Comparison of ENCODE assay signal across 1 cellular context in genomic region chr6:43812850-43813584, GRCh38.
TF ChIP-seq lines count a peak whose summit lies in the region.

No MANE protein-coding gene starts in this region.

TF ChIP-seq in HepG2, 621 proteins besides CTCF, POLR2A, EP300 and RAD21 (continued from another document and continues in another):
- TF ChIP-seq PRDM4 (CRISPR knock-in tag; IDR thresholded peaks at IDR 0.05; ENCODE audit: borderline replicate concordance) (no peak), BATF2 (CRISPR knock-in tag; IDR thresholded peaks at IDR 0.05) (no peak), NONO (IDR thresholded peaks at IDR 0.05) (no peak), NONO (CRISPR knock-in tag; conservative IDR thresholded peaks at IDR 0.05) (no peak), ZNF737 (CRISPR knock-in tag; IDR thresholded peaks at IDR 0.05; ENCODE audit: borderline replicate concordance) (no peak), RFXANK (CRISPR knock-in tag; IDR thresholded peaks at IDR 0.05) (no peak), KAT2B (IDR thresholded peaks at IDR 0.05; ENCODE audit: borderline replicate concordance, low read depth, low read length) (no peak), TFAP4 (IDR thresholded peaks at IDR 0.05; ENCODE audit: borderline replicate concordance, low read depth) (no peak; the same call in 1 of the 2 replicates), ZNF720 (CRISPR knock-in tag; IDR thresholded peaks at IDR 0.05) (no peak), SETDB1 (CRISPR knock-in tag; IDR thresholded peaks at IDR 0.05; ENCODE audit: borderline replicate concordance) (no peak), ZNF850 (CRISPR knock-in tag; conservative IDR thresholded peaks at IDR 0.05) (0 out of 2 replicates have a peak, but pooled peaks have one; percentile 46), ZNF136 (CRISPR knock-in tag; IDR thresholded peaks at IDR 0.05; ENCODE audit: low read depth) (no peak), CERS6 (CRISPR knock-in tag; IDR thresholded peaks at IDR 0.05) (no peak), ZNF652 (CRISPR knock-in tag; IDR thresholded peaks at IDR 0.05; ENCODE audit: borderline replicate concordance, low read depth) (peak; percentile 47; the same call in 1 of the 2 replicates), TFE3 (CRISPR knock-in tag; IDR thresholded peaks at IDR 0.05) (no peak), HNRNPLL (IDR thresholded peaks at IDR 0.05; ENCODE audit: low read depth, low read length, poor library complexity, severe bottlenecking) (no peak), RAD51 (IDR thresholded peaks at IDR 0.05; ENCODE audit: borderline replicate concordance) (no peak), SMAD9 (CRISPR knock-in tag; IDR thresholded peaks at IDR 0.05) (no peak), HMGA1 (CRISPR knock-in tag; conservative IDR thresholded peaks at IDR 0.05) (no peak), IRF2 (CRISPR knock-in tag; IDR thresholded peaks at IDR 0.05) (no peak), PHB2 (IDR thresholded peaks at IDR 0.05; ENCODE audit: partially characterized antibody) (no peak), HDAC2 (CRISPR knock-in tag; IDR thresholded peaks at IDR 0.05) (peak; percentile 16; the same call in 1 of the 2 replicates), TFDP2 (CRISPR knock-in tag; IDR thresholded peaks at IDR 0.05) (no peak), HMG20A (CRISPR knock-in tag; IDR thresholded peaks at IDR 0.05; ENCODE audit: borderline replicate concordance) (no peak), SPEN (CRISPR knock-in tag; IDR thresholded peaks at IDR 0.05; ENCODE audit: low read depth) (peak; percentile 76), FOSL2 (CRISPR knock-in tag; IDR thresholded peaks at IDR 0.05) (0 out of 2 replicates have a peak, but pooled peaks have one; percentile 13), TCF7 (IDR thresholded peaks at IDR 0.05; ENCODE audit: low read depth) (no peak), TP53 (CRISPR knock-in tag; conservative IDR thresholded peaks at IDR 0.05) (no peak), GATA4 (IDR thresholded peaks at IDR 0.05; ENCODE audit: borderline replicate concordance, low read depth) (no peak), ZNF230 (CRISPR knock-in tag; IDR thresholded peaks at IDR 0.05) (no peak), AGO1 (IDR thresholded peaks at IDR 0.05; ENCODE audit: low read depth, low read length, poor library complexity, severe bottlenecking) (no peak), NCOA1 (CRISPR knock-in tag; IDR thresholded peaks at IDR 0.05) (no peak), ZNF333 (CRISPR knock-in tag; IDR thresholded peaks at IDR 0.05; ENCODE audit: borderline replicate concordance) (no peak), ATAD3A (CRISPR knock-in tag; IDR thresholded peaks at IDR 0.05) (no peak), AHR (CRISPR knock-in tag; IDR thresholded peaks at IDR 0.05) (no peak), TOPORS (CRISPR knock-in tag; IDR thresholded peaks at IDR 0.05) (no peak), RFXAP (CRISPR knock-in tag; IDR thresholded peaks at IDR 0.05; ENCODE audit: borderline replicate concordance) (no peak), RXRB (CRISPR knock-in tag; IDR thresholded peaks at IDR 0.05; ENCODE audit: borderline replicate concordance) (peak; percentile 71; the same call in 1 of the 2 replicates), HNRNPUL1 (IDR thresholded peaks at IDR 0.05; ENCODE audit: low read depth, low read length) (no peak), ZNF782 (CRISPR knock-in tag; IDR thresholded peaks at IDR 0.05; ENCODE audit: borderline replicate concordance) (no peak), ZBTB46 (CRISPR knock-in tag; IDR thresholded peaks at IDR 0.05; ENCODE audit: borderline replicate concordance) (no peak), ZNF234 (CRISPR knock-in tag; conservative IDR thresholded peaks at IDR 0.05) (no peak), SAP130 (CRISPR knock-in tag; IDR thresholded peaks at IDR 0.05; ENCODE audit: low read depth) (peak; percentile 37; the same call in 1 of the 2 replicates), GLI4 (CRISPR knock-in tag; IDR thresholded peaks at IDR 0.05; ENCODE audit: borderline replicate concordance) (no peak), KLF9 (CRISPR knock-in tag; IDR thresholded peaks at IDR 0.05; ENCODE audit: low read depth) (no peak), ZBTB42 (CRISPR knock-in tag; IDR thresholded peaks at IDR 0.05) (no peak), MTF1 (CRISPR knock-in tag; IDR thresholded peaks at IDR 0.05) (no peak), ZNF343 (CRISPR knock-in tag; IDR thresholded peaks at IDR 0.05) (no peak), THAP8 (CRISPR knock-in tag; IDR thresholded peaks at IDR 0.05; ENCODE audit: borderline replicate concordance) (no peak), HIC2 (CRISPR knock-in tag; IDR thresholded peaks at IDR 0.05; ENCODE audit: low read depth) (no peak), YEATS2 (CRISPR knock-in tag; IDR thresholded peaks at IDR 0.05; ENCODE audit: borderline replicate concordance) (no peak), SRSF9 (IDR thresholded peaks at IDR 0.05; ENCODE audit: borderline replicate concordance, insufficient read depth, low read depth, low read length, poor library complexity, severe bottlenecking) (no peak), TAF15 (IDR thresholded peaks at IDR 0.05; ENCODE audit: low read depth, low read length, poor library complexity, severe bottlenecking) (no peak), GATAD2A (CRISPR knock-in tag; IDR thresholded peaks at IDR 0.05) (peak; percentile 27; the same call in 1 of the 2 replicates), DRAP1 (CRISPR knock-in tag; IDR thresholded peaks at IDR 0.05) (no peak), ZNF264 (CRISPR knock-in tag; IDR thresholded peaks at IDR 0.05) (no peak), ZEB1 (IDR thresholded peaks at IDR 0.05; ENCODE audit: insufficient replicate concordance, low read depth) (no peak), ZNF770 (CRISPR knock-in tag; IDR thresholded peaks at IDR 0.05) (peak; percentile 41; the same call in 1 of the 2 replicates)
